ENCODE assay signal across 13 cellular contexts in genomic region chr12:109113661-109114321, GRCh38. TPM values are rescaled to one million over a fixed set of nuclear protein-coding genes. Genes with fewer than 3 reads are reported as not detected.
DNase-seq lines count a peak whose midpoint lies in the region; ATAC-seq and TF ChIP-seq lines count a peak whose summit lies in the region.
"Had no signal": no experiment of that assay in that cellular context is flagged by ENCODE, and none has a peak within 500 bp of the region (broad histone marks: within the 10 kb centered on the region; RNA-seq: fewer than 3 reads in every experiment).

No MANE protein-coding gene starts in this region.

- H3K4me3 ChIP-seq in adipocyte (ENCODE audit: low read length), result peak overlapping the region; percentile 38
- no peak overlapping the region for H3K4me3 ChIP-seq in neuronal stem cell (ENCODE audit: low read length in 2 of 2)

- no peak overlapping the region for H3K23ac ChIP-seq in neuronal stem cell (ENCODE audit: low read depth, low read length, poor library complexity)

- H3K14ac ChIP-seq in neuronal stem cell (ENCODE audit: low read length), result no peak overlapping the region

- H2BK5ac ChIP-seq in neuronal stem cell (ENCODE audit: low read length), result no peak overlapping the region

- TF ChIP-seq CTCF in 22Rv1 (IDR thresholded peaks at IDR 0.05), result no peak

- H3K27me3 ChIP-seq in adipocyte (replicated peaks; ENCODE audit: control insufficient read depth, insufficient read depth, low read length) (no peaks in the 10 kb centered on the region), neuronal stem cell (ENCODE audit: control insufficient read depth in 3 of 3, insufficient read depth in 3 of 3, low read depth in 1 of 3, low read length in 3 of 3) (no peaks in the 10 kb centered on the region)

- H2BK15ac ChIP-seq in neuronal stem cell (ENCODE audit: low read length), result no peak overlapping the region

- H3K36me3 ChIP-seq in adipocyte (ENCODE audit: control insufficient read depth, insufficient read depth, low read length, severe bottlenecking) (peaks cover 14% of the 10 kb centered on the region), neuronal stem cell (replicated peaks in 1 of 2; ENCODE audit: control insufficient read depth in 2 of 2, insufficient read depth in 2 of 2, low read length in 2 of 2) (peaks cover 9 to 19% of the 10 kb centered on the region in 2 donors)

- H3K18ac ChIP-seq in neuronal stem cell (ENCODE audit: low read length), result no peak overlapping the region

- H3K9me3 ChIP-seq in adipocyte (ENCODE audit: control insufficient read depth, low read length) (no peaks in the 10 kb centered on the region), neuronal stem cell (replicated peaks in 1 of 2; ENCODE audit: control insufficient read depth in 2 of 2, insufficient read depth in 1 of 2, low read depth in 1 of 2, low read length in 2 of 2) (no peaks in the 10 kb centered on the region)

- H3K4me1 ChIP-seq in adipocyte (ENCODE audit: control insufficient read depth, insufficient read depth, low read length) (peaks cover 76% of the 10 kb centered on the region), neuronal stem cell (ENCODE audit: control insufficient read depth in 2 of 2, insufficient read depth in 1 of 2, low read depth in 1 of 2, low read length in 2 of 2) (peaks cover 17 to 24% of the 10 kb centered on the region in 2 donors)

- 0 out of 2 replicates have a peak overlapping the region, but pooled peaks have one; percentile 35 for H3K27ac ChIP-seq in 22Rv1
- no peak overlapping the region for H3K27ac ChIP-seq in neuronal stem cell (replicated peaks; ENCODE audit: low read length)

- no peak overlapping the region for H2AK5ac ChIP-seq in neuronal stem cell (ENCODE audit: low read depth, low read length)

- WGBS in neuronal stem cell (ENCODE audit: extremely low coverage in 2 of 2, insufficient read length in 2 of 2, insufficient replicate concordance in 1 of 2), 2 donors, result no CpG with 5 or more reads among the region's 5 CpGs

- H3K9ac ChIP-seq in adipocyte (ENCODE audit: low read length) (peak overlapping the region; percentile 55), neuronal stem cell (ENCODE audit: low read depth, low read length, poor library complexity) (no peak overlapping the region)

- H2AFZ ChIP-seq in neuronal stem cell (ENCODE audit: low read length), result no peak overlapping the region

- H2BK12ac ChIP-seq in neuronal stem cell (ENCODE audit: low read length), result no peak overlapping the region

- peak; percentile 22 for DNase-seq in adipocyte (ENCODE audit: low read depth)
- peak; percentile 51 for DNase-seq in islet precursor cell
- DNase-seq in renal cortical epithelial cell (ENCODE audit: low read depth), result peak; percentile 25
- DNase-seq in neuronal stem cell (ENCODE audit: low spot score), result no peak
- DNase-seq in GM03348 (ENCODE audit: low spot score), result no peak
- DNase-seq: activated CD4-positive, alpha-beta T cell treated with anti-CD3 and anti-CD28 coated beads, Interleukin-2, amount 50 U/mL, for 1 hour; activated T-cell treated with anti-CD3 and anti-CD28 coated beads, Interleukin-2, amount 50 U/mL, for 72 hours; anterior cingulate cortex; NCI-H82; stimulated activated CD4-positive, alpha-beta T cell treated with anti-CD3 and anti-CD28 coated beads, Interleukin-2, amount 100 ng/mL, for 24 hours had no signal

- H4K8ac ChIP-seq in neuronal stem cell (ENCODE audit: low read depth, low read length), result no peak overlapping the region

- no peak overlapping the region for H3K4me2 ChIP-seq in neuronal stem cell (ENCODE audit: insufficient read depth, low read length, poor library complexity, severe bottlenecking)

- no peaks in the 10 kb centered on the region for H3K79me1 ChIP-seq in neuronal stem cell (ENCODE audit: low read depth, low read length)

- no peak for ATAC-seq in GM21528 (IDR thresholded peaks at IDR 0.05; ENCODE audit: low FRiP score, unreplicated experiment)
- ATAC-seq in HG03520 (IDR thresholded peaks at IDR 0.05; ENCODE audit: unreplicated experiment), result no peak
- ATAC-seq: activated T-cell treated with anti-CD3 and anti-CD28 coated beads, Interleukin-2, amount 50 U/mL, for 72 hours had no signal

- no peak overlapping the region for H2BK120ac ChIP-seq in neuronal stem cell (ENCODE audit: low read depth, low read length)

- H3K4ac ChIP-seq in neuronal stem cell (ENCODE audit: low read length), result no peak overlapping the region

- H4K91ac ChIP-seq in neuronal stem cell (ENCODE audit: low read depth, low read length, poor library complexity), result no peak overlapping the region

RNA-seq across cellular contexts. Expression of gene ACACB, which starts 2.6 kb away (rescaled TPM):
- total RNA-seq in renal cortical epithelial cell, result 1.9 and 8.9 TPM in 2 replicates
- polyA plus RNA-seq in neuronal stem cell (2013, experiment 1 of 2), result 3.8 TPM
- polyA plus RNA-seq in neuronal stem cell (2013, experiment 2 of 2), result 4.0 TPM

RNA-seq across cellular contexts. Expression of gene UNG, which starts 16.4 kb away (rescaled TPM):
- total RNA-seq in renal cortical epithelial cell, result 21.5 and 27.1 TPM in 2 replicates
- polyA plus RNA-seq in neuronal stem cell (2013, experiment 1 of 2), result 51.4 TPM
- polyA plus RNA-seq in neuronal stem cell (2013, experiment 2 of 2), result 50.5 TPM

RNA-seq across cellular contexts. Expression of gene ALKBH2, which starts 20.5 kb away (rescaled TPM):
- total RNA-seq in renal cortical epithelial cell, result 13.9 and 19.6 TPM in 2 replicates
- polyA plus RNA-seq in neuronal stem cell (2013, experiment 1 of 2), result 26.3 TPM
- polyA plus RNA-seq in neuronal stem cell (2013, experiment 2 of 2), result 26.4 TPM

Comparison
In these comparisons a context has a peak if more than half of its experiments do, and no peak if none do; other contexts are left out.
1. DNase-seq: peak in adipocyte (single experiment), islet precursor cell (single experiment) and renal cortical epithelial cell (single experiment); none in neuronal stem cell (single experiment) and GM03348 (single experiment).